6 cellular contexts compared by ENCODE assay signal in the genomic region with DNA sequence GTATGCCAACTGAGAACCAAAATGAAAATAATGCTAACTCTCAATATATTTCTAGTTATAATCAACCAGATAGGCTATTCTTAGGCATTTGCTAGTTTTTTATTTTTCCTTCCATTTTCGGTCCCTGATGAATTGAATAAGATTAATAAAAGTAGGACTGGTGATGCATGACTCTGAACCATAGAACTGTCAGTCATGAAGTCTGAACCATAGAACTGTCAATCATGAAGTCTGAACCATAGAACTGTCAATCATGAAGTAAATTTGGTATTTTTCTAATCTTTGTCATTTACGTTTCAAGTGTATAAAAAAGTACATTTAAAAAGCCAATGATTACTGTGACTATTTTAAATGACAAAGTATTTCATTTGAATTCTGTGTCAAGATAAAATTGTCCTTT.
"Had no signal": no experiment of that assay in that cellular context is flagged by ENCODE, and none has a peak within 500 bp of the region (broad histone marks: within the 10 kb centered on the region; RNA-seq: fewer than 3 reads in every experiment).

No MANE protein-coding gene starts in this region.

- FAIRE-seq: GM12891, GM12892, GM18507, GM19239 had no signal

- DNase-seq: GDM1, GF-D8 had no signal
